ENCODE assay signal across 1 cellular context in the genomic region with DNA sequence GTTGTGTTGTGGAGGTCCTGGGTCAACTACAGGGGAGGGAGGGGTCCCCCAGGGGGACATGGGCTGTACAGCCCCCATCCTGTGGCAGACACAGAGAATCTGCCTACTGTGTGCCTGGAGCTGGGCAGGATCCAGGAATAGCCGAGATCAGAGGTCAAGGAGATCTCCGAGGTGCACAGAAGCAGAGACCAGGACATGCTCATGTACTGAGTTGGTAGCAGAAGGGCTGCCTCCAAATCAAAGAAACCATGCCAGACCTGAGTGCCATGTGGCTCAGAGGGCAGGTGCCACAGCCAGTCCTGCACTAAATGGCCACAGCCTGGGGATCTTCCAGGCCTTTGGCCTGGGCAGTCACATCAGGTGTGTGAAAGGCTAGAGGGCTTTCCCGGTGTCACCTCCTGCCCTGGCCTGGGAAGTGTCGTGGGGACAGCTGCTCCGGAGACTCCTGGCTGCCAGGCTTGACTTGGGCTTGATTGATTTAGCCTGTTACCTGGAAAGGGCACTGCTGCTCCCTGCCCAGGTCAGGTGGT.
A peak's percentile ranks its signal among the peaks of the same experiment; 100 is the strongest.
TF ChIP-seq lines count a peak whose summit lies in the region.

No MANE protein-coding gene starts in this region.

TF ChIP-seq in HepG2, 621 proteins besides CTCF, POLR2A, EP300 and RAD21 (continued from another document and continues in another):
- TF ChIP-seq, protein P1, sequence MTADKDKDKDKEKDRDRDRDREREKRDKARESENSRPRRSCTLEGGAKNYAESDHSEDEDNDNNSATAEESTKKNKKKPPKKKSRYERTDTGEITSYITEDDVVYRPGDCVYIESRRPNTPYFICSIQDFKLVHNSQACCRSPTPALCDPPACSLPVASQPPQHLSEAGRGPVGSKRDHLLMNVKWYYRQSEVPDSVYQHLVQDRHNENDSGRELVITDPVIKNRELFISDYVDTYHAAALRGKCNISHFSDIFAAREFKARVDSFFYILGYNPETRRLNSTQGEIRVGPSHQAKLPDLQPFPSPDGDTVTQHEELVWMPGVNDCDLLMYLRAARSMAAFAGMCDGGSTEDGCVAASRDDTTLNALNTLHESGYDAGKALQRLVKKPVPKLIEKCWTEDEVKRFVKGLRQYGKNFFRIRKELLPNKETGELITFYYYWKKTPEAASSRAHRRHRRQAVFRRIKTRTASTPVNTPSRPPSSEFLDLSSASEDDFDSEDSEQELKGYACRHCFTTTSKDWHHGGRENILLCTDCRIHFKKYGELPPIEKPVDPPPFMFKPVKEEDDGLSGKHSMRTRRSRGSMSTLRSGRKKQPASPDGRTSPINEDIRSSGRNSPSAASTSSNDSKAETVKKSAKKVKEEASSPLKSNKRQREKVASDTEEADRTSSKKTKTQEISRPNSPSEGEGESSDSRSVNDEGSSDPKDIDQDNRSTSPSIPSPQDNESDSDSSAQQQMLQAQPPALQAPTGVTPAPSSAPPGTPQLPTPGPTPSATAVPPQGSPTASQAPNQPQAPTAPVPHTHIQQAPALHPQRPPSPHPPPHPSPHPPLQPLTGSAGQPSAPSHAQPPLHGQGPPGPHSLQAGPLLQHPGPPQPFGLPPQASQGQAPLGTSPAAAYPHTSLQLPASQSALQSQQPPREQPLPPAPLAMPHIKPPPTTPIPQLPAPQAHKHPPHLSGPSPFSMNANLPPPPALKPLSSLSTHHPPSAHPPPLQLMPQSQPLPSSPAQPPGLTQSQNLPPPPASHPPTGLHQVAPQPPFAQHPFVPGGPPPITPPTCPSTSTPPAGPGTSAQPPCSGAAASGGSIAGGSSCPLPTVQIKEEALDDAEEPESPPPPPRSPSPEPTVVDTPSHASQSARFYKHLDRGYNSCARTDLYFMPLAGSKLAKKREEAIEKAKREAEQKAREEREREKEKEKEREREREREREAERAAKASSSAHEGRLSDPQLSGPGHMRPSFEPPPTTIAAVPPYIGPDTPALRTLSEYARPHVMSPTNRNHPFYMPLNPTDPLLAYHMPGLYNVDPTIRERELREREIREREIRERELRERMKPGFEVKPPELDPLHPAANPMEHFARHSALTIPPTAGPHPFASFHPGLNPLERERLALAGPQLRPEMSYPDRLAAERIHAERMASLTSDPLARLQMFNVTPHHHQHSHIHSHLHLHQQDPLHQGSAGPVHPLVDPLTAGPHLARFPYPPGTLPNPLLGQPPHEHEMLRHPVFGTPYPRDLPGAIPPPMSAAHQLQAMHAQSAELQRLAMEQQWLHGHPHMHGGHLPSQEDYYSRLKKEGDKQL (CRISPR knock-in tag; IDR thresholded peaks at IDR 0.05; ENCODE audit: low read depth): no peak
- TF ChIP-seq ZNF883 (CRISPR knock-in tag; IDR thresholded peaks at IDR 0.05; ENCODE audit: not compliant biosample characterization): no peak
- TF ChIP-seq, protein P2, sequence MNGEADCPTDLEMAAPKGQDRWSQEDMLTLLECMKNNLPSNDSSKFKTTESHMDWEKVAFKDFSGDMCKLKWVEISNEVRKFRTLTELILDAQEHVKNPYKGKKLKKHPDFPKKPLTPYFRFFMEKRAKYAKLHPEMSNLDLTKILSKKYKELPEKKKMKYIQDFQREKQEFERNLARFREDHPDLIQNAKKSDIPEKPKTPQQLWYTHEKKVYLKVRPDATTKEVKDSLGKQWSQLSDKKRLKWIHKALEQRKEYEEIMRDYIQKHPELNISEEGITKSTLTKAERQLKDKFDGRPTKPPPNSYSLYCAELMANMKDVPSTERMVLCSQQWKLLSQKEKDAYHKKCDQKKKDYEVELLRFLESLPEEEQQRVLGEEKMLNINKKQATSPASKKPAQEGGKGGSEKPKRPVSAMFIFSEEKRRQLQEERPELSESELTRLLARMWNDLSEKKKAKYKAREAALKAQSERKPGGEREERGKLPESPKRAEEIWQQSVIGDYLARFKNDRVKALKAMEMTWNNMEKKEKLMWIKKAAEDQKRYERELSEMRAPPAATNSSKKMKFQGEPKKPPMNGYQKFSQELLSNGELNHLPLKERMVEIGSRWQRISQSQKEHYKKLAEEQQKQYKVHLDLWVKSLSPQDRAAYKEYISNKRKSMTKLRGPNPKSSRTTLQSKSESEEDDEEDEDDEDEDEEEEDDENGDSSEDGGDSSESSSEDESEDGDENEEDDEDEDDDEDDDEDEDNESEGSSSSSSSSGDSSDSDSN (CRISPR knock-in tag; IDR thresholded peaks at IDR 0.05): 0 out of 2 replicates have a peak, but pooled peaks have one; percentile 37
- TF ChIP-seq CBX1 (IDR thresholded peaks at IDR 0.05; ENCODE audit: low read depth): no peak
- TF ChIP-seq, protein P3, sequence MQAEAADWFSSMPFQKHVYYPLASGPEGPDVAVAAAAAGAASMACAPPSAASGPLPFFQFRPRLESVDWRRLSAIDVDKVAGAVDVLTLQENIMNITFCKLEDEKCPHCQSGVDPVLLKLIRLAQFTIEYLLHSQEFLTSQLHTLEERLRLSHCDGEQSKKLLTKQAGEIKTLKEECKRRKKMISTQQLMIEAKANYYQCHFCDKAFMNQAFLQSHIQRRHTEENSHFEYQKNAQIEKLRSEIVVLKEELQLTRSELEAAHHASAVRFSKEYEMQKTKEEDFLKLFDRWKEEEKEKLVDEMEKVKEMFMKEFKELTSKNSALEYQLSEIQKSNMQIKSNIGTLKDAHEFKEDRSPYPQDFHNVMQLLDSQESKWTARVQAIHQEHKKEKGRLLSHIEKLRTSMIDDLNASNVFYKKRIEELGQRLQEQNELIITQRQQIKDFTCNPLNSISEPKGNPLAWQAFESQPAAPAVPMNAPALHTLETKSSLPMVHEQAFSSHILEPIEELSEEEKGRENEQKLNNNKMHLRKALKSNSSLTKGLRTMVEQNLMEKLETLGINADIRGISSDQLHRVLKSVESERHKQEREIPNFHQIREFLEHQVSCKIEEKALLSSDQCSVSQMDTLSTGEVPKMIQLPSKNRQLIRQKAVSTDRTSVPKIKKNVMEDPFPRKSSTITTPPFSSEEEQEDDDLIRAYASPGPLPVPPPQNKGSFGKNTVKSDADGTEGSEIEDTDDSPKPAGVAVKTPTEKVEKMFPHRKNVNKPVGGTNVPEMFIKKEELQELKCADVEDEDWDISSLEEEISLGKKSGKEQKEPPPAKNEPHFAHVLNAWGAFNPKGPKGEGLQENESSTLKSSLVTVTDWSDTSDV (CRISPR knock-in tag; IDR thresholded peaks at IDR 0.05): peak; percentile 70; the same call in 1 of the 2 replicates
- no peak for TF ChIP-seq ZNF441 (CRISPR knock-in tag; IDR thresholded peaks at IDR 0.05; ENCODE audit: borderline replicate concordance)
- TF ChIP-seq ZNF329 (CRISPR knock-in tag; IDR thresholded peaks at IDR 0.05; ENCODE audit: low read depth): 0 out of 2 replicates have a peak, but pooled peaks have one; percentile 68
- no peak for TF ChIP-seq ZNF253 (CRISPR knock-in tag; IDR thresholded peaks at IDR 0.05; ENCODE audit: borderline replicate concordance)
- TF ChIP-seq NR1H2 (CRISPR knock-in tag; IDR thresholded peaks at IDR 0.05; ENCODE audit: borderline replicate concordance, low read depth): no peak
- TF ChIP-seq, protein P4, sequence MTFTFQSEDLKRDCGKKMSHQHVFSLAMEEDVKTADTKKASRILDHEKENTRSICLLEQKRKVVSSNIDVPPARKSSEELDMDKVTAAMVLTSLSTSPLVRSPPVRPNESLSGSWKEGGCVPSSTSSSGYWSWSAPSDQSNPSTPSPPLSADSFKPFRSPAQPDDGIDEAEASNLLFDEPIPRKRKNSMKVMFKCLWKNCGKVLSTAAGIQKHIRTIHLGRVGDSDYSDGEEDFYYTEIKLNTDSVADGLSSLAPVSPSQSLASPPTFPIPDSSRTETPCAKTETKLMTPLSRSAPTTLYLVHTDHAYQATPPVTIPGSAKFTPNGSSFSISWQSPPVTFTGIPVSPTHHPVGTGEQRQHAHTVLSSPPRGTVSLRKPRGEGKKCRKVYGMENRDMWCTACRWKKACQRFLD (CRISPR knock-in tag; IDR thresholded peaks at IDR 0.05; ENCODE audit: borderline replicate concordance): 0 out of 2 replicates have a peak, but pooled peaks have one; percentile 49
- no peak for TF ChIP-seq PPARG (CRISPR knock-in tag; conservative IDR thresholded peaks at IDR 0.05)
- TF ChIP-seq, protein P5, sequence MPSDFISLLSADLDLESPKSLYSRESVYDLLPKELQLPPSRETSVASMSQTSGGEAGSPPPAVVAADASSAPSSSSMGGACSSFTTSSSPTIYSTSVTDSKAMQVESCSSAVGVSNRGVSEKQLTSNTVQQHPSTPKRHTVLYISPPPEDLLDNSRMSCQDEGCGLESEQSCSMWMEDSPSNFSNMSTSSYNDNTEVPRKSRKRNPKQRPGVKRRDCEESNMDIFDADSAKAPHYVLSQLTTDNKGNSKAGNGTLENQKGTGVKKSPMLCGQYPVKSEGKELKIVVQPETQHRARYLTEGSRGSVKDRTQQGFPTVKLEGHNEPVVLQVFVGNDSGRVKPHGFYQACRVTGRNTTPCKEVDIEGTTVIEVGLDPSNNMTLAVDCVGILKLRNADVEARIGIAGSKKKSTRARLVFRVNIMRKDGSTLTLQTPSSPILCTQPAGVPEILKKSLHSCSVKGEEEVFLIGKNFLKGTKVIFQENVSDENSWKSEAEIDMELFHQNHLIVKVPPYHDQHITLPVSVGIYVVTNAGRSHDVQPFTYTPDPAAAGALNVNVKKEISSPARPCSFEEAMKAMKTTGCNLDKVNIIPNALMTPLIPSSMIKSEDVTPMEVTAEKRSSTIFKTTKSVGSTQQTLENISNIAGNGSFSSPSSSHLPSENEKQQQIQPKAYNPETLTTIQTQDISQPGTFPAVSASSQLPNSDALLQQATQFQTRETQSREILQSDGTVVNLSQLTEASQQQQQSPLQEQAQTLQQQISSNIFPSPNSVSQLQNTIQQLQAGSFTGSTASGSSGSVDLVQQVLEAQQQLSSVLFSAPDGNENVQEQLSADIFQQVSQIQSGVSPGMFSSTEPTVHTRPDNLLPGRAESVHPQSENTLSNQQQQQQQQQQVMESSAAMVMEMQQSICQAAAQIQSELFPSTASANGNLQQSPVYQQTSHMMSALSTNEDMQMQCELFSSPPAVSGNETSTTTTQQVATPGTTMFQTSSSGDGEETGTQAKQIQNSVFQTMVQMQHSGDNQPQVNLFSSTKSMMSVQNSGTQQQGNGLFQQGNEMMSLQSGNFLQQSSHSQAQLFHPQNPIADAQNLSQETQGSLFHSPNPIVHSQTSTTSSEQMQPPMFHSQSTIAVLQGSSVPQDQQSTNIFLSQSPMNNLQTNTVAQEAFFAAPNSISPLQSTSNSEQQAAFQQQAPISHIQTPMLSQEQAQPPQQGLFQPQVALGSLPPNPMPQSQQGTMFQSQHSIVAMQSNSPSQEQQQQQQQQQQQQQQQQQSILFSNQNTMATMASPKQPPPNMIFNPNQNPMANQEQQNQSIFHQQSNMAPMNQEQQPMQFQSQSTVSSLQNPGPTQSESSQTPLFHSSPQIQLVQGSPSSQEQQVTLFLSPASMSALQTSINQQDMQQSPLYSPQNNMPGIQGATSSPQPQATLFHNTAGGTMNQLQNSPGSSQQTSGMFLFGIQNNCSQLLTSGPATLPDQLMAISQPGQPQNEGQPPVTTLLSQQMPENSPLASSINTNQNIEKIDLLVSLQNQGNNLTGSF (CRISPR knock-in tag; IDR thresholded peaks at IDR 0.05): no peak
- peak; percentile 77; the same call in 1 of the 2 replicates for TF ChIP-seq ZNF224 (CRISPR knock-in tag; IDR thresholded peaks at IDR 0.05)
- TF ChIP-seq ZNF788 (CRISPR knock-in tag; IDR thresholded peaks at IDR 0.05; ENCODE audit: borderline replicate concordance): 0 out of 2 replicates have a peak, but pooled peaks have one; percentile 41
- no peak for TF ChIP-seq ZNF354B (CRISPR knock-in tag; IDR thresholded peaks at IDR 0.05)
- TF ChIP-seq ZNF761 (CRISPR knock-in tag; conservative IDR thresholded peaks at IDR 0.05): no peak
- TF ChIP-seq HNRNPL (IDR thresholded peaks at IDR 0.05; ENCODE audit: low read depth, low read length): peak; percentile 91
- TF ChIP-seq, protein P6, sequence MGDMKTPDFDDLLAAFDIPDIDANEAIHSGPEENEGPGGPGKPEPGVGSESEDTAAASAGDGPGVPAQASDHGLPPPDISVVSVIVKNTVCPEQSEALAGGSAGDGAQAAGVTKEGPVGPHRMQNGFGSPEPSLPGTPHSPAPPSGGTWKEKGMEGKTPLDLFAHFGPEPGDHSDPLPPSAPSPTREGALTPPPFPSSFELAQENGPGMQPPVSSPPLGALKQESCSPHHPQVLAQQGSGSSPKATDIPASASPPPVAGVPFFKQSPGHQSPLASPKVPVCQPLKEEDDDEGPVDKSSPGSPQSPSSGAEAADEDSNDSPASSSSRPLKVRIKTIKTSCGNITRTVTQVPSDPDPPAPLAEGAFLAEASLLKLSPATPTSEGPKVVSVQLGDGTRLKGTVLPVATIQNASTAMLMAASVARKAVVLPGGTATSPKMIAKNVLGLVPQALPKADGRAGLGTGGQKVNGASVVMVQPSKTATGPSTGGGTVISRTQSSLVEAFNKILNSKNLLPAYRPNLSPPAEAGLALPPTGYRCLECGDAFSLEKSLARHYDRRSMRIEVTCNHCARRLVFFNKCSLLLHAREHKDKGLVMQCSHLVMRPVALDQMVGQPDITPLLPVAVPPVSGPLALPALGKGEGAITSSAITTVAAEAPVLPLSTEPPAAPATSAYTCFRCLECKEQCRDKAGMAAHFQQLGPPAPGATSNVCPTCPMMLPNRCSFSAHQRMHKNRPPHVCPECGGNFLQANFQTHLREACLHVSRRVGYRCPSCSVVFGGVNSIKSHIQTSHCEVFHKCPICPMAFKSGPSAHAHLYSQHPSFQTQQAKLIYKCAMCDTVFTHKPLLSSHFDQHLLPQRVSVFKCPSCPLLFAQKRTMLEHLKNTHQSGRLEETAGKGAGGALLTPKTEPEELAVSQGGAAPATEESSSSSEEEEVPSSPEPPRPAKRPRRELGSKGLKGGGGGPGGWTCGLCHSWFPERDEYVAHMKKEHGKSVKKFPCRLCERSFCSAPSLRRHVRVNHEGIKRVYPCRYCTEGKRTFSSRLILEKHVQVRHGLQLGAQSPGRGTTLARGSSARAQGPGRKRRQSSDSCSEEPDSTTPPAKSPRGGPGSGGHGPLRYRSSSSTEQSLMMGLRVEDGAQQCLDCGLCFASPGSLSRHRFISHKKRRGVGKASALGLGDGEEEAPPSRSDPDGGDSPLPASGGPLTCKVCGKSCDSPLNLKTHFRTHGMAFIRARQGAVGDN (CRISPR knock-in tag; IDR thresholded peaks at IDR 0.05): peak; percentile 75
- TF ChIP-seq BRD4 (CRISPR knock-in tag; IDR thresholded peaks at IDR 0.05): peak; percentile 60
- TF ChIP-seq RXRB (CRISPR knock-in tag; IDR thresholded peaks at IDR 0.05; ENCODE audit: borderline replicate concordance): no peak
- no peak for TF ChIP-seq ZNF724P (CRISPR knock-in tag; IDR thresholded peaks at IDR 0.05; ENCODE audit: borderline replicate concordance)
- TF ChIP-seq ZNF841 (CRISPR knock-in tag; IDR thresholded peaks at IDR 0.05; ENCODE audit: borderline replicate concordance): no peak
- TF ChIP-seq IKZF1 (IDR thresholded peaks at IDR 0.05): no peak
- 0 out of 2 replicates have a peak, but pooled peaks have one; percentile 28 for TF ChIP-seq RBFOX2 (IDR thresholded peaks at IDR 0.05; ENCODE audit: low read depth, low read length)
- TF ChIP-seq NFKB2 (CRISPR knock-in tag; IDR thresholded peaks at IDR 0.05; ENCODE audit: borderline replicate concordance): peak; percentile 9; the same call in 1 of the 2 replicates
- TF ChIP-seq, protein P7, sequence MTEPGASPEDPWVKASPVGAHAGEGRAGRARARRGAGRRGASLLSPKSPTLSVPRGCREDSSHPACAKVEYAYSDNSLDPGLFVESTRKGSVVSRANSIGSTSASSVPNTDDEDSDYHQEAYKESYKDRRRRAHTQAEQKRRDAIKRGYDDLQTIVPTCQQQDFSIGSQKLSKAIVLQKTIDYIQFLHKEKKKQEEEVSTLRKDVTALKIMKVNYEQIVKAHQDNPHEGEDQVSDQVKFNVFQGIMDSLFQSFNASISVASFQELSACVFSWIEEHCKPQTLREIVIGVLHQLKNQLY (CRISPR knock-in tag; IDR thresholded peaks at IDR 0.05): no peak
- no peak for TF ChIP-seq ZNF780A (CRISPR knock-in tag; IDR thresholded peaks at IDR 0.05)
- TF ChIP-seq ZNF350 (CRISPR knock-in tag; IDR thresholded peaks at IDR 0.05; ENCODE audit: borderline replicate concordance, low read depth): no peak
- no peak for TF ChIP-seq HNF4G (IDR thresholded peaks at IDR 0.05; ENCODE audit: borderline replicate concordance, low read depth, low read length)
- 0 out of 2 replicates have a peak, but pooled peaks have one; percentile 17 for TF ChIP-seq HNF4G (CRISPR knock-in tag; IDR thresholded peaks at IDR 0.05; ENCODE audit: borderline replicate concordance, low read depth)
